In the genomic region with DNA sequence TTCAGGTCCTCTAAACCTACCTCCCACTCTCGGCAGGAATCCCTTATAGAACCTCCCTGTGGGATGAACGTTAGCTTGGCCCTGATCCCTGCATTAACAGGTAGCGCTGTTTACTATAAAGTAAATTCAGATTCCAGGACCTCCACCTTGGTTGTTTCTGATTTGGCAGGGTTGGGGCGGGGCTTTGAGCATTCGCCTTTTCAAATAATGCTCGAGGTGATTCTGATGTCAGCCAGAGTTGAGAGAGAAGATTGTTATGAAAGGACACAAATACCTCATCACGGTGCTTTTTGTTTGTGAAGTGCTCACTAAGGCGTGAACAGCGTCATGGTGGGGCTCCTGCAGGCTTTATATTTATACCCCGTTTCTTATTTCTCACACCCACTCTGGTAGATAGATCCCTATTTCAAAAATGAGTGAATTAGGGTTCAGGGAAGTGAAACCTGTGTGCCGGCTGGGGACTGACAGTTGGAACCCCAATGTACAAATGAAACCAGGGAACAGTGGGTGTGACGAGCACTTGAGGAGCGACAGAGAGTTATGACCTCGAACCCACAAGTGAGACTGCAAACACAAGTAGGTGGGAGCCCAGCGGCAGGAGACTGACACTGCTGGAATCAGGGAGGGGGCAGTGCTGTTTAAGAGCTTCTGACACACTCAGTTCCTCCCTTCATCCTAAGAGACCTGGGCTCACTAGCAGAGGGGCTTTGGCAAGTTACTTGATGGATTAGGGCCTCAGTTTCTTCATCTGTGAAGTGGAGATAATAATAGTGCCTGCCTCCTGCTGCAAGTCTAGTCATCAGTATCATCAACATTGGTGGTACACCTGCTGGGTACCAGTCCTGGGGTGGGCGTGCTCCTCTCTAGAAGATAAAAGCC, we compare ENCODE assay signal across 9 cellular contexts. TPM values are rescaled to one million over a fixed set of nuclear protein-coding genes. Genes with fewer than 3 reads are reported as not detected.
DNase-seq lines count a peak whose midpoint lies in the region; ATAC-seq and TF ChIP-seq lines count a peak whose summit lies in the region.
"Had no signal": no experiment of that assay in that cellular context is flagged by ENCODE, and none has a peak within 500 bp of the region (broad histone marks: within the 10 kb centered on the region; RNA-seq: fewer than 3 reads in every experiment).

No MANE protein-coding gene starts in this region.

- peaks cover 73% of the 10 kb centered on the region for H3K4me1 ChIP-seq in KMS-11 (ENCODE audit: low read depth, poor library complexity, severe bottlenecking)

- H3K4me3 Mint-ChIP-seq in activated T-cell treated with anti-CD3 and anti-CD28 coated beads, Interleukin-2, amount 50 U/mL, for 4 hours: peak overlapping the region; percentile 66

- no peak overlapping the region for H3K9ac ChIP-seq in KMS-11

- H3K36me3 ChIP-seq in KMS-11 (ENCODE audit: insufficient read depth): no peaks in the 10 kb centered on the region

- no peaks in the 10 kb centered on the region for H4K20me1 ChIP-seq in KMS-11 (ENCODE audit: insufficient read depth)

- ATAC-seq in GM21423 (IDR thresholded peaks at IDR 0.05; ENCODE audit: unreplicated experiment): peak; percentile 74
- peak; percentile 53 to 65 for ATAC-seq in activated T-cell treated with anti-CD3 and anti-CD28 coated beads, Interleukin-2, amount 50 U/mL, for 4 hours
- ATAC-seq: HCT116 had no signal

- H3K27ac ChIP-seq in KMS-11: no peak overlapping the region

- peak overlapping the region; percentile 74 for H3K4me2 ChIP-seq in KMS-11

- no peaks in the 10 kb centered on the region for H3K27me3 ChIP-seq in KMS-11 (ENCODE audit: insufficient read depth, low read depth)

- no peak for TF ChIP-seq CTCF in GM12865 (IDR thresholded peaks at IDR 0.05; ENCODE audit: insufficient read depth, low read depth, low read length, missing control alignments)
- no peak for TF ChIP-seq CTCF in KMS-11 (conservative IDR thresholded peaks at IDR 0.05; ENCODE audit: low read depth, low read length)

- H3K4me3 ChIP-seq in GM12865 (ENCODE audit: low read depth, low read length) (peak overlapping the region; percentile 25), KMS-11 (IDR thresholded peaks at IDR 0.05; ENCODE audit: insufficient read depth, low read depth, low read length) (no peak overlapping the region)

- no peaks in the 10 kb centered on the region for H3K36me3 Mint-ChIP-seq in activated T-cell treated with anti-CD3 and anti-CD28 coated beads, Interleukin-2, amount 50 U/mL, for 4 hours (ENCODE audit: insufficient read depth)

- H3K27me3 Mint-ChIP-seq in activated T-cell treated with anti-CD3 and anti-CD28 coated beads, Interleukin-2, amount 50 U/mL, for 4 hours (ENCODE audit: low read depth): no peaks in the 10 kb centered on the region

- H2AFZ ChIP-seq in KMS-11 (ENCODE audit: low read depth): no peak overlapping the region

- H3K79me2 ChIP-seq in KMS-11 (ENCODE audit: insufficient read depth, low read depth): no peaks in the 10 kb centered on the region

- peaks cover 98% of the 10 kb centered on the region for H3K4me1 Mint-ChIP-seq in activated T-cell treated with anti-CD3 and anti-CD28 coated beads, Interleukin-2, amount 50 U/mL, for 4 hours (ENCODE audit: low read depth)

- DNase-seq in GM12865 (ENCODE audit: low read depth) (peak; percentile 94), SKM-1 treated with dmso at 0.1 percent for 144 hours (lab: John Stamatoyannopoulos, UW; ENCODE audit: unreplicated experiment) (no peak), NCI-H526 treated with DMSO at 0.1 percent for 48 hours (lab: John Stamatoyannopoulos, UW) (no peak), SW480 (ENCODE audit: low spot score) (no peak)
- DNase-seq in activated T-cell treated with anti-CD3 and anti-CD28 coated beads, Interleukin-2, amount 50 U/mL, for 4 hours: peak; percentile 53
- DNase-seq in stimulated activated CD4-positive, alpha-beta T cell treated with anti-CD3 and anti-CD28 coated beads, Interleukin-15, amount 100 ng/mL, for 24 hours: peak; percentile 62

- no peaks in the 10 kb centered on the region for H3K9me3 Mint-ChIP-seq in activated T-cell treated with anti-CD3 and anti-CD28 coated beads, Interleukin-2, amount 50 U/mL, for 4 hours

RNA-seq across cellular contexts. Expression of a gene that starts 14.3 kb away (rescaled TPM):
- 10 to 100 TPM; 17.6 to 28.5 (median 24.0) TPM for total RNA-seq in activated T-cell treated with anti-CD3 and anti-CD28 coated beads, Interleukin-2, amount 50 U/mL, for 4 hours

Comparison
In these comparisons a context has a peak if more than half of its experiments do, and no peak if none do; other contexts are left out.
1. DNase-seq: peak in GM12865 (single experiment), activated T-cell treated with anti-CD3 and anti-CD28 coated beads, Interleukin-2, amount 50 U/mL, for 4 hours (single experiment) and stimulated activated CD4-positive, alpha-beta T cell treated with anti-CD3 and anti-CD28 coated beads, Interleukin-15, amount 100 ng/mL, for 24 hours (single experiment); none in SKM-1 treated with dmso at 0.1 percent for 144 hours (single experiment), NCI-H526 treated with DMSO at 0.1 percent for 48 hours (single experiment) and SW480 (single experiment).